Comparison of ENCODE assay signal across 8 cellular contexts in genomic region chr2:18559531-18559930, GRCh38. TPM values are rescaled to one million over a fixed set of nuclear protein-coding genes. Genes with fewer than 3 reads are reported as not detected.
DNase-seq lines count a peak whose midpoint lies in the region; ATAC-seq, FAIRE-seq and TF ChIP-seq lines count a peak whose summit lies in the region.
"Had no signal": no experiment of that assay in that cellular context is flagged by ENCODE, and none has a peak within 500 bp of the region (broad histone marks: within the 10 kb centered on the region; RNA-seq: fewer than 3 reads in every experiment).

No MANE protein-coding gene starts in this region.

- H3K27me3 Mint-ChIP-seq in endodermal cell (ENCODE audit: insufficient read depth): no peaks in the 10 kb centered on the region

- CTCF ChIA-PET in PC-3 (lab: Charles Lee) (interaction anchor here (0.5 to 0.6 kb wide), 2 partner anchors 39 to 41 kb away, joined by 3 read pairs; no protein-coding TSS in a partner anchor), GM10248 (lab: Yijun Ruan, JAX) (interaction anchor here (1.1 to 2.8 kb wide), 7 partner anchors 11 to 44 kb away, joined by 3 to 15 read pairs (median 5); no protein-coding TSS in a partner anchor)

- H3K27ac ChIP-seq in PC-3 (ENCODE audit: low read length) (peak overlapping the region; percentile 48), endodermal cell (ENCODE audit: low read depth, low read length) (no peak overlapping the region), neuronal stem cell (replicated peaks; ENCODE audit: low read length) (no peak overlapping the region)

- H3K23ac ChIP-seq in neuronal stem cell (ENCODE audit: low read depth, low read length, poor library complexity): no peak overlapping the region

- H3K9me3 ChIP-seq in PC-3 (ENCODE audit: low read length): 0 out of 2 replicates have a peak, but pooled peaks cover 7% of the 10 kb centered on the region
- H3K9me3 ChIP-seq in endodermal cell (ENCODE audit: control insufficient read depth, low read length): peaks cover 6% of the 10 kb centered on the region
- H3K9me3 ChIP-seq in neuronal stem cell (replicated peaks in 1 of 2; ENCODE audit: control insufficient read depth in 2 of 2, insufficient read depth in 1 of 2, low read depth in 1 of 2, low read length in 2 of 2): peaks cover 0 to 3% of the 10 kb centered on the region in 2 donors

- H2AK5ac ChIP-seq in neuronal stem cell (ENCODE audit: low read depth, low read length): no peak overlapping the region

- intact Hi-C loops in PC-3 (cut with micrococcal nuclease): loop anchor here (5.0 kb wide), 2 partner anchors 37 to 68 kb away; no protein-coding TSS in a partner anchor

- H3K79me1 ChIP-seq in neuronal stem cell (ENCODE audit: low read depth, low read length): no peaks in the 10 kb centered on the region

- FAIRE-seq in RCC 7860 (lab: Jason Lieb, UNC): no peak

- H2BK5ac ChIP-seq in neuronal stem cell (ENCODE audit: low read length): no peak overlapping the region

- no peaks in the 10 kb centered on the region for H3K9me3 Mint-ChIP-seq in endodermal cell

- H3K4me3 Mint-ChIP-seq in endodermal cell: peak overlapping the region; percentile 82

- H2BK12ac ChIP-seq in neuronal stem cell (ENCODE audit: low read length): no peak overlapping the region

- ATAC-seq in GM19452 (IDR thresholded peaks at IDR 0.05; ENCODE audit: unreplicated experiment) (peak; percentile 1), PC-3 (0 out of 2 replicates have a peak, but pooled peaks have one; percentile 1)

- no peak overlapping the region for H3K14ac ChIP-seq in neuronal stem cell (ENCODE audit: low read length)

- H3K4me2 ChIP-seq in PC-3 (ENCODE audit: low read length) (peak overlapping the region; percentile 94), neuronal stem cell (ENCODE audit: insufficient read depth, low read length, poor library complexity, severe bottlenecking) (peak overlapping the region; percentile 38)

- H3K4ac ChIP-seq in neuronal stem cell (ENCODE audit: low read length): no peak overlapping the region

- no peaks in the 10 kb centered on the region for H3K9me2 ChIP-seq in PC-3 (replicated peaks; ENCODE audit: low read length)

- H3K27me3 ChIP-seq in PC-3 (ENCODE audit: low read length) (no peaks in the 10 kb centered on the region), endodermal cell (ENCODE audit: control insufficient read depth, insufficient read depth, low read length, poor library complexity, severe bottlenecking) (no peaks in the 10 kb centered on the region), neuronal stem cell (ENCODE audit: control insufficient read depth in 3 of 3, insufficient read depth in 3 of 3, low read depth in 1 of 3, low read length in 3 of 3) (no peaks in the 10 kb centered on the region)

- H3K36me3 Mint-ChIP-seq in endodermal cell (ENCODE audit: low read depth): peaks cover 11% of the 10 kb centered on the region

- H3K4me3 ChIP-seq in PC-3 (ENCODE audit: low read length) (peak overlapping the region; percentile 95), endodermal cell (ENCODE audit: low read length) (peak overlapping the region; percentile 86), neuronal stem cell (ENCODE audit: low read length in 2 of 2) (peak overlapping the region; percentile 60 to 99)

- no peak overlapping the region for H4K91ac ChIP-seq in neuronal stem cell (ENCODE audit: low read depth, low read length, poor library complexity)

- H2AFZ ChIP-seq in PC-3 (ENCODE audit: low read length): peak overlapping the region; percentile 99
- H2AFZ ChIP-seq in neuronal stem cell (ENCODE audit: low read length): peak overlapping the region; percentile 91

- WGBS in endodermal cell (ENCODE audit: insufficient coverage in 1 of 2, insufficient read length in 1 of 2), 2 experiments: 0 to 11% methylated on average over 5 to 8 of the region's 8 CpGs
- no CpG with 5 or more reads among the region's 8 CpGs for WGBS in neuronal stem cell (ENCODE audit: extremely low coverage in 2 of 2, insufficient read length in 2 of 2, insufficient replicate concordance in 1 of 2), 2 donors

- H3K4me1 ChIP-seq in PC-3 (ENCODE audit: insufficient read depth, low read length) (peaks cover 17% of the 10 kb centered on the region), endodermal cell (ENCODE audit: control insufficient read depth, insufficient read depth, low read length) (peaks cover 7% of the 10 kb centered on the region), neuronal stem cell (ENCODE audit: control insufficient read depth in 2 of 2, insufficient read depth in 1 of 2, low read depth in 1 of 2, low read length in 2 of 2) (peaks cover 2 to 4% of the 10 kb centered on the region in 2 donors)

- no peaks in the 10 kb centered on the region for H4K20me1 ChIP-seq in PC-3 (ENCODE audit: low read length)

- H3K18ac ChIP-seq in neuronal stem cell (ENCODE audit: low read length): no peak overlapping the region

- H2BK120ac ChIP-seq in neuronal stem cell (ENCODE audit: low read depth, low read length): no peak overlapping the region

- peak overlapping the region; percentile 95 for H3K9ac ChIP-seq in PC-3 (ENCODE audit: low read length)
- peak overlapping the region; percentile 56 for H3K9ac ChIP-seq in endodermal cell (ENCODE audit: extremely low read depth, low read length, poor library complexity, severe bottlenecking)
- H3K9ac ChIP-seq in neuronal stem cell (ENCODE audit: low read depth, low read length, poor library complexity): no peak overlapping the region

- H3K36me3 ChIP-seq in PC-3 (ENCODE audit: low read depth, low read length) (peaks cover 27% of the 10 kb centered on the region), endodermal cell (ENCODE audit: control insufficient read depth, insufficient read depth, low read length) (peaks cover 16% of the 10 kb centered on the region), neuronal stem cell (replicated peaks in 1 of 2; ENCODE audit: control insufficient read depth in 2 of 2, insufficient read depth in 2 of 2, low read length in 2 of 2) (peaks cover 2 to 39% of the 10 kb centered on the region in 2 donors)

- TSS peak; percentile 80 for BruUV-seq in PC-3 (replicated peaks; lab: Mats Ljungman, UMichigan)

- no peaks in the 10 kb centered on the region for H3F3A ChIP-seq in PC-3 (ENCODE audit: low read length, unreplicated experiment)

- H3K79me2 ChIP-seq in PC-3 (ENCODE audit: low read length): peaks cover 62% of the 10 kb centered on the region

- TF ChIP-seq CTCF in PC-3 (conservative IDR thresholded peaks at IDR 0.05; ENCODE audit: low read depth, low read length) (no peak), endodermal cell (conservative IDR thresholded peaks at IDR 0.05) (no peak), GM10248 (IDR thresholded peaks at IDR 0.05; ENCODE audit: control extremely low read depth, extremely low read depth, low read depth, missing control alignments) (no peak)

- POLR2A ChIA-PET in PC-3 (lab: Charles Lee; ENCODE audit: unreplicated experiment) (interaction anchor here (0.6 kb wide), 2 partner anchors 9 to 38 kb away, joined by 3 to 4 read pairs; no protein-coding TSS in a partner anchor), GM10248 (lab: Yijun Ruan, JAX) (no interaction called here)

- H3K4me1 Mint-ChIP-seq in endodermal cell: peaks cover 22% of the 10 kb centered on the region

- H3K27ac Mint-ChIP-seq in endodermal cell: peak overlapping the region; percentile 83

- H4K8ac ChIP-seq in neuronal stem cell (ENCODE audit: low read depth, low read length): no peak overlapping the region

- no peak for DNase-seq in PC-3
- DNase-seq in endodermal cell: no peak
- DNase-seq in neuronal stem cell (ENCODE audit: low spot score): peak; percentile 2
- no peak for DNase-seq in NCI-H1417 (lab: John Stamatoyannopoulos, UW)
- no peak for DNase-seq in GM10248 (ENCODE audit: extremely low spot score)
- DNase-seq in RCC 7860 (ENCODE audit: low spot score): no peak

- H2BK15ac ChIP-seq in neuronal stem cell (ENCODE audit: low read length): no peak overlapping the region

RNA-seq across cellular contexts. Expression of gene RDH14, which starts 0.9 kb away (rescaled TPM):
- total RNA-seq in PC-3 (2014; rRNA removed): 30.9 and 43.4 TPM in 2 replicates
- total RNA-seq in endodermal cell: 10 to 100 TPM; 22.6 to 23.0 TPM
- polyA plus RNA-seq in endodermal cell (2013, experiment 1 of 2): 16.3 TPM
- 18.8 TPM for polyA plus RNA-seq in endodermal cell (2013, experiment 2 of 2)
- 15.5 TPM for polyA plus RNA-seq in neuronal stem cell (2013, experiment 1 of 2)
- polyA plus RNA-seq in neuronal stem cell (2013, experiment 2 of 2): 16.0 TPM

RNA-seq across cellular contexts. Expression of gene NT5C1B, which starts 29.8 kb away (rescaled TPM):
- total RNA-seq in PC-3 (2014; rRNA removed) (not detected in 2 replicates), endodermal cell (not detected)
- not detected for polyA plus RNA-seq in endodermal cell (2013, experiment 1 of 2)
- not detected for polyA plus RNA-seq in endodermal cell (2013, experiment 2 of 2)
- not detected for polyA plus RNA-seq in neuronal stem cell (2013, experiment 1 of 2)
- polyA plus RNA-seq in neuronal stem cell (2013, experiment 2 of 2): not detected
- total RNA-seq: activated CD8-positive, alpha-beta memory T cell treated with anti-CD3 and anti-CD28 coated beads for 36 hours had no signal
